1 cellular context compared by ENCODE assay signal in the genomic region with DNA sequence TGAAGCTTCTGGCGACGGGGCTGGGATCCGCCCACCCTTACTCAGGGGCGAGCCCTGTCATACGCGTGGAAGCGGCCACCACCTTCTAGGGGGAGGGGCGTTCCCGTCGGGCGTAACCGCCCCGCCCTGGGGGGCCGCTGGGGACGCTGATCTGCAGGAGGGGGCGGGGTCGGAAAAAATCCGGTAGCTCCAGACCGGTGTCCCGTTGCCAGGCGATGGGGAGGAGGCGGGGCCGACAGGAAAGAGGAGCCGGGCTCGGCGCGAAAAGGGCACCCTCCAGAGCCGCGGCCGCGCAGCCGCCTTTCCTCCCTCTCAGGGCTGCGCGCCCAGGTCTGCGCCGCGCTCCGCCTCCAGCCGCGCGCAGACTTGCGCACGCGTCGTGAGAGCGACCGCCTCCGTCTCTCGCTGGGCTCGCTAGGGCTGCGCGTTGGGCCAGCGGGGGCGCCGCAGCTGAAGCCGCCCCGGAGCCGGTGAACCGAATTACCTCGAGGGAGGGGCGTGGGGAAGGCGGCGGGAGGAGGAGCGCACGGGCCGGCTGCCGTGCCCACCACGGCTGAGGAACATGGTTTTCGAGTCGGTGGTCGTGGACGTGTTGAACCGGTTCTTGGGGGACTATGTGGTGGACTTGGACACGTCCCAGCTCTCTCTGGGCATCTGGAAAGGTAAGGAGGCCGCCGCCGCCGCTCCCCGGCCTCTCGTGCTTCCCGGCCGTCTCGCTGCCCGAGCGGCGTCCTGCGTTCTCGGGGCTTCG.
A peak's percentile ranks its signal among the peaks of the same experiment; 100 is the strongest.
TF ChIP-seq lines count a peak whose summit lies in the region.

Gene VPS13A, plus strand, starts transcription at position 392 of the 751 bp plus-strand sequence. Its CDS starts 171 bp downstream, at position 563.

TF ChIP-seq in HepG2, 621 proteins besides CTCF, POLR2A, EP300 and RAD21 (continued from another document and continues in another):
- TF ChIP-seq, protein P1, sequence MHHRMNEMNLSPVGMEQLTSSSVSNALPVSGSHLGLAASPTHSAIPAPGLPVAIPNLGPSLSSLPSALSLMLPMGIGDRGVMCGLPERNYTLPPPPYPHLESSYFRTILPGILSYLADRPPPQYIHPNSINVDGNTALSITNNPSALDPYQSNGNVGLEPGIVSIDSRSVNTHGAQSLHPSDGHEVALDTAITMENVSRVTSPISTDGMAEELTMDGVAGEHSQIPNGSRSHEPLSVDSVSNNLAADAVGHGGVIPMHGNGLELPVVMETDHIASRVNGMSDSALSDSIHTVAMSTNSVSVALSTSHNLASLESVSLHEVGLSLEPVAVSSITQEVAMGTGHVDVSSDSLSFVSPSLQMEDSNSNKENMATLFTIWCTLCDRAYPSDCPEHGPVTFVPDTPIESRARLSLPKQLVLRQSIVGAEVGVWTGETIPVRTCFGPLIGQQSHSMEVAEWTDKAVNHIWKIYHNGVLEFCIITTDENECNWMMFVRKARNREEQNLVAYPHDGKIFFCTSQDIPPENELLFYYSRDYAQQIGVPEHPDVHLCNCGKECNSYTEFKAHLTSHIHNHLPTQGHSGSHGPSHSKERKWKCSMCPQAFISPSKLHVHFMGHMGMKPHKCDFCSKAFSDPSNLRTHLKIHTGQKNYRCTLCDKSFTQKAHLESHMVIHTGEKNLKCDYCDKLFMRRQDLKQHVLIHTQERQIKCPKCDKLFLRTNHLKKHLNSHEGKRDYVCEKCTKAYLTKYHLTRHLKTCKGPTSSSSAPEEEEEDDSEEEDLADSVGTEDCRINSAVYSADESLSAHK (CRISPR knock-in tag; IDR thresholded peaks at IDR 0.05; ENCODE audit: borderline replicate concordance) = no peak
- no peak for TF ChIP-seq SP2 (CRISPR knock-in tag; IDR thresholded peaks at IDR 0.05)
- TF ChIP-seq ZBTB21 (CRISPR knock-in tag; IDR thresholded peaks at IDR 0.05) = no peak
- TF ChIP-seq ZNF317 (CRISPR knock-in tag; IDR thresholded peaks at IDR 0.05) = no peak
- TF ChIP-seq IKZF1 (IDR thresholded peaks at IDR 0.05) = no peak
- TF ChIP-seq, protein P2, sequence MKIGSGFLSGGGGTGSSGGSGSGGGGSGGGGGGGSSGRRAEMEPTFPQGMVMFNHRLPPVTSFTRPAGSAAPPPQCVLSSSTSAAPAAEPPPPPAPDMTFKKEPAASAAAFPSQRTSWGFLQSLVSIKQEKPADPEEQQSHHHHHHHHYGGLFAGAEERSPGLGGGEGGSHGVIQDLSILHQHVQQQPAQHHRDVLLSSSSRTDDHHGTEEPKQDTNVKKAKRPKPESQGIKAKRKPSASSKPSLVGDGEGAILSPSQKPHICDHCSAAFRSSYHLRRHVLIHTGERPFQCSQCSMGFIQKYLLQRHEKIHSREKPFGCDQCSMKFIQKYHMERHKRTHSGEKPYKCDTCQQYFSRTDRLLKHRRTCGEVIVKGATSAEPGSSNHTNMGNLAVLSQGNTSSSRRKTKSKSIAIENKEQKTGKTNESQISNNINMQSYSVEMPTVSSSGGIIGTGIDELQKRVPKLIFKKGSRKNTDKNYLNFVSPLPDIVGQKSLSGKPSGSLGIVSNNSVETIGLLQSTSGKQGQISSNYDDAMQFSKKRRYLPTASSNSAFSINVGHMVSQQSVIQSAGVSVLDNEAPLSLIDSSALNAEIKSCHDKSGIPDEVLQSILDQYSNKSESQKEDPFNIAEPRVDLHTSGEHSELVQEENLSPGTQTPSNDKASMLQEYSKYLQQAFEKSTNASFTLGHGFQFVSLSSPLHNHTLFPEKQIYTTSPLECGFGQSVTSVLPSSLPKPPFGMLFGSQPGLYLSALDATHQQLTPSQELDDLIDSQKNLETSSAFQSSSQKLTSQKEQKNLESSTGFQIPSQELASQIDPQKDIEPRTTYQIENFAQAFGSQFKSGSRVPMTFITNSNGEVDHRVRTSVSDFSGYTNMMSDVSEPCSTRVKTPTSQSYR (CRISPR knock-in tag; IDR thresholded peaks at IDR 0.05; ENCODE audit: borderline replicate concordance) = peak; percentile 67; the same call in 1 of the 2 replicates
- no peak; the same call in 1 of the 2 replicates for TF ChIP-seq ZNF558 (CRISPR knock-in tag; IDR thresholded peaks at IDR 0.05; ENCODE audit: borderline replicate concordance)
- TF ChIP-seq ZMYM4 (CRISPR knock-in tag; IDR thresholded peaks at IDR 0.05) = peak; percentile 66; the same call in 1 of the 2 replicates
- TF ChIP-seq HMG20B (CRISPR knock-in tag; conservative IDR thresholded peaks at IDR 0.05) = no peak
- TF ChIP-seq, protein P3, sequence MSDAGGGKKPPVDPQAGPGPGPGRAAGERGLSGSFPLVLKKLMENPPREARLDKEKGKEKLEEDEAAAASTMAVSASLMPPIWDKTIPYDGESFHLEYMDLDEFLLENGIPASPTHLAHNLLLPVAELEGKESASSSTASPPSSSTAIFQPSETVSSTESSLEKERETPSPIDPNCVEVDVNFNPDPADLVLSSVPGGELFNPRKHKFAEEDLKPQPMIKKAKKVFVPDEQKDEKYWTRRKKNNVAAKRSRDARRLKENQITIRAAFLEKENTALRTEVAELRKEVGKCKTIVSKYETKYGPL (CRISPR knock-in tag; IDR thresholded peaks at IDR 0.05) = no peak
- TF ChIP-seq ZNF460 (CRISPR knock-in tag; IDR thresholded peaks at IDR 0.05; ENCODE audit: borderline replicate concordance) = no peak
- peak; percentile 65 for TF ChIP-seq TBX2 (CRISPR knock-in tag; IDR thresholded peaks at IDR 0.05; ENCODE audit: borderline replicate concordance)
- TF ChIP-seq MTA3 (CRISPR knock-in tag; IDR thresholded peaks at IDR 0.05) = no peak
- TF ChIP-seq CBFB (CRISPR knock-in tag; IDR thresholded peaks at IDR 0.05) = no peak
- TF ChIP-seq TP53 (CRISPR knock-in tag; conservative IDR thresholded peaks at IDR 0.05) = no peak
- TF ChIP-seq HDAC6 (IDR thresholded peaks at IDR 0.05; ENCODE audit: low read depth, low read length) = no peak
- no peak for TF ChIP-seq PCBP1 (IDR thresholded peaks at IDR 0.05; ENCODE audit: borderline replicate concordance, low read depth, low read length)
- TF ChIP-seq CHD2 (IDR thresholded peaks at IDR 0.05; ENCODE audit: low read depth, low read length) = no peak
- no peak for TF ChIP-seq MNT (IDR thresholded peaks at IDR 0.05)
- TF ChIP-seq ZSCAN12 (CRISPR knock-in tag; IDR thresholded peaks at IDR 0.05) = no peak
- 0 out of 2 replicates have a peak, but pooled peaks have one; percentile 3 for TF ChIP-seq MIXL1 (CRISPR knock-in tag; IDR thresholded peaks at IDR 0.05)
- TF ChIP-seq ZBTB46 (CRISPR knock-in tag; IDR thresholded peaks at IDR 0.05; ENCODE audit: borderline replicate concordance) = no peak
- TF ChIP-seq ZNF484 (CRISPR knock-in tag; IDR thresholded peaks at IDR 0.05; ENCODE audit: borderline replicate concordance, low read depth) = no peak
- TF ChIP-seq HOXD1 (CRISPR knock-in tag; IDR thresholded peaks at IDR 0.05) = no peak; the same call in 1 of the 2 replicates
- TF ChIP-seq GABPA (IDR thresholded peaks at IDR 0.05; ENCODE audit: low read depth, low read length) = no peak
- TF ChIP-seq GABPA (CRISPR knock-in tag; IDR thresholded peaks at IDR 0.05; ENCODE audit: low read depth) = no peak
- TF ChIP-seq REST (IDR thresholded peaks at IDR 0.05; ENCODE audit: borderline replicate concordance in 1 of 2, low read depth in 1 of 2, low read length in 2 of 2) = no peak
- TF ChIP-seq, protein P4, sequence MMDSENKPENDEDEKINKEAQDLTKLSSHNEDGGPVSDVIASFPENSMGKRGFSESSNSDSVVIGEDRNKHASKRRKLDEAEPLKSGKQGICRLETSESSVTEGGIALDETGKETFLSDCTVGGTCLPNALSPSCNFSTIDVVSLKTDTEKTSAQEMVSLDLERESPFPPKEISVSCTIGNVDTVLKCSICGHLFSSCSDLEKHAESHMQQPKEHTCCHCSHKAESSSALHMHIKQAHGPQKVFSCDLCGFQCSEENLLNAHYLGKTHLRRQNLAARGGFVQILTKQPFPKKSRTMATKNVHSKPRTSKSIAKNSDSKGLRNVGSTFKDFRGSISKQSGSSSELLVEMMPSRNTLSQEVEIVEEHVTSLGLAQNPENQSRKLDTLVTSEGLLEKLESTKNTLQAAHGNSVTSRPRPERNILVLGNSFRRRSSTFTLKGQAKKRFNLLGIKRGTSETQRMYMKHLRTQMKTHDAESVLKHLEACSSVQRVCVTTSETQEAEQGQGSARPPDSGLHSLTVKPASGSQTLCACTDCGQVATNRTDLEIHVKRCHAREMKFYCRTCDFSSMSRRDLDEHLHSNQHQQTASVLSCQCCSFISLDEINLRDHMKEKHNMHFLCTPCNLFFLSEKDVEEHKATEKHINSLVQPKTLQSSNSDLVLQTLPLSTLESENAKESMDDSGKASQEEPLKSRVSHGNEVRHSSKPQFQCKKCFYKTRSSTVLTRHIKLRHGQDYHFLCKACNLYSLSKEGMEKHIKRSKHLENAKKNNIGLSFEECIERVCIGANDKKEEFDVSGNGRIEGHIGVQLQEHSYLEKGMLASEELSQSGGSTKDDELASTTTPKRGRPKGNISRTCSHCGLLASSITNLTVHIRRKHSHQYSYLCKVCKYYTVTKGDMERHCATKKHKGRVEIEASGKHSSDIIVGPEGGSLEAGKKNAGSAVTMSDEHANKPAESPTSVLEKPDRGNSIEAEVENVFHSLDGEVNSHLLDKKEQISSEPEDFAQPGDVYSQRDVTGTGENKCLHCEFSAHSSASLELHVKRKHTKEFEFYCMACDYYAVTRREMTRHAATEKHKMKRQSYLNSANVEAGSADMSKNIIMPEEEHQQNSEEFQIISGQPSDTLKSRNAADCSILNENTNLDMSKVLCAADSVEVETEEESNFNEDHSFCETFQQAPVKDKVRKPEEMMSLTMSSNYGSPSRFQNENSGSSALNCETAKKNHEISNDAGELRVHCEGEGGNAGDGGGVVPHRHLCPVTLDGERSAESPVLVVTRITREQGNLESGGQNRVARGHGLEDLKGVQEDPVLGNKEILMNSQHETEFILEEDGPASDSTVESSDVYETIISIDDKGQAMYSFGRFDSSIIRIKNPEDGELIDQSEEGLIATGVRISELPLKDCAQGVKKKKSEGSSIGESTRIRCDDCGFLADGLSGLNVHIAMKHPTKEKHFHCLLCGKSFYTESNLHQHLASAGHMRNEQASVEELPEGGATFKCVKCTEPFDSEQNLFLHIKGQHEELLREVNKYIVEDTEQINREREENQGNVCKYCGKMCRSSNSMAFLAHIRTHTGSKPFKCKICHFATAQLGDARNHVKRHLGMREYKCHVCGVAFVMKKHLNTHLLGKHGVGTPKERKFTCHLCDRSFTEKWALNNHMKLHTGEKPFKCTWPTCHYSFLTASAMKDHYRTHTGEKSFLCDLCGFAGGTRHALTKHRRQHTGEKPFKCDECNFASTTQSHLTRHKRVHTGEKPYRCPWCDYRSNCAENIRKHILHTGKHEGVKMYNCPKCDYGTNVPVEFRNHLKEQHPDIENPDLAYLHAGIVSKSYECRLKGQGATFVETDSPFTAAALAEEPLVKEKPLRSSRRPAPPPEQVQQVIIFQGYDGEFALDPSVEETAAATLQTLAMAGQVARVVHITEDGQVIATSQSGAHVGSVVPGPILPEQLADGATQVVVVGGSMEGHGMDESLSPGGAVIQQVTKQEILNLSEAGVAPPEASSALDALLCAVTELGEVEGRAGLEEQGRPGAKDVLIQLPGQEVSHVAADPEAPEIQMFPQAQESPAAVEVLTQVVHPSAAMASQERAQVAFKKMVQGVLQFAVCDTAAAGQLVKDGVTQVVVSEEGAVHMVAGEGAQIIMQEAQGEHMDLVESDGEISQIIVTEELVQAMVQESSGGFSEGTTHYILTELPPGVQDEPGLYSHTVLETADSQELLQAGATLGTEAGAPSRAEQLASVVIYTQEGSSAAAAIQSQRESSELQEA (CRISPR knock-in tag; IDR thresholded peaks at IDR 0.05; ENCODE audit: not compliant biosample characterization) = peak; percentile 67
- TF ChIP-seq FIP1L1 (IDR thresholded peaks at IDR 0.05; ENCODE audit: borderline replicate concordance, insufficient read depth, low read depth, low read length) = no peak
- peak; percentile 59; the same call in 1 of the 2 replicates for TF ChIP-seq HOXA3 (CRISPR knock-in tag; IDR thresholded peaks at IDR 0.05)
- TF ChIP-seq KLF13 (CRISPR knock-in tag; IDR thresholded peaks at IDR 0.05) = no peak
- no peak; the same call in 1 of the 2 replicates for TF ChIP-seq ZSCAN25 (CRISPR knock-in tag; IDR thresholded peaks at IDR 0.05)
- no peak for TF ChIP-seq KDM5B (CRISPR knock-in tag; IDR thresholded peaks at IDR 0.05; ENCODE audit: borderline replicate concordance)
- no peak for TF ChIP-seq ZNF879 (CRISPR knock-in tag; IDR thresholded peaks at IDR 0.05)
